ENCODE assay signal across 1 cellular context in genomic region chr10:48377751-48378585, GRCh38.
TF ChIP-seq lines count a peak whose summit lies in the region.

No MANE protein-coding gene starts in this region.

TF ChIP-seq in SK-N-SH treated with all-trans-retinoic acid at 6 μM for 48 hours, 23 proteins besides CTCF, POLR2A, EP300 and RAD21 (continued from another document):
- TF ChIP-seq CSRNP3 (CRISPR knock-in tag; IDR thresholded peaks at IDR 0.05) (no peak), TCF4 (CRISPR knock-in tag; IDR thresholded peaks at IDR 0.05; ENCODE audit: borderline replicate concordance) (no peak), OSR1 (CRISPR knock-in tag; IDR thresholded peaks at IDR 0.05) (no peak), ZNF565 (CRISPR knock-in tag; conservative IDR thresholded peaks at IDR 0.05; ENCODE audit: low read depth) (no peak), BACH2 (CRISPR knock-in tag; IDR thresholded peaks at IDR 0.05; ENCODE audit: borderline replicate concordance) (no peak), ZNF8 (CRISPR knock-in tag; IDR thresholded peaks at IDR 0.05) (no peak), SNAI2 (CRISPR knock-in tag; IDR thresholded peaks at IDR 0.05) (no peak), ESRRG (CRISPR knock-in tag; IDR thresholded peaks at IDR 0.05) (no peak), ARNTL (CRISPR knock-in tag; IDR thresholded peaks at IDR 0.05; ENCODE audit: borderline replicate concordance, low read depth) (no peak), RARB (CRISPR knock-in tag; IDR thresholded peaks at IDR 0.05) (no peak), ZC3H10 (CRISPR knock-in tag; IDR thresholded peaks at IDR 0.05) (no peak), CSDC2 (CRISPR knock-in tag; IDR thresholded peaks at IDR 0.05) (no peak), GLIS3 (CRISPR knock-in tag; IDR thresholded peaks at IDR 0.05) (no peak), TOX (CRISPR knock-in tag; IDR thresholded peaks at IDR 0.05; ENCODE audit: borderline replicate concordance) (no peak), PATZ1 (CRISPR knock-in tag; IDR thresholded peaks at IDR 0.05; ENCODE audit: borderline replicate concordance) (no peak), ISL1 (CRISPR knock-in tag; IDR thresholded peaks at IDR 0.05) (no peak)
TF ChIP-seq in SK-N-SH treated with all-trans-retinoic acid at 6 μM for 48 hours: peak in this region for 0.
